In genomic region chr2:156099382-156099781, GRCh38 we compare ENCODE assay signal across 20 cellular contexts.
"Had no signal": no experiment of that assay in that cellular context is flagged by ENCODE, and none has a peak within 500 bp of the region (broad histone marks: within the 10 kb centered on the region; RNA-seq: fewer than 3 reads in every experiment).

No MANE protein-coding gene starts in this region.

- DNase-seq: activated CD4-positive, alpha-beta T cell treated with anti-CD3 and anti-CD28 coated beads, Interleukin-2, amount 10 ng/mL, durations not matched to agents 7 days and 5 days; activated CD8-positive, alpha-beta T cell treated with anti-CD3 and anti-CD28 coated beads, Interleukin-2, amount 10 ng/mL, durations not matched to agents 7 days and 5 days; activated gamma-delta T cell; anterior cingulate cortex; body of pancreas; effector CD4-positive, alpha-beta T cell; foreskin fibroblast; heart right ventricle; kidney; lower lobe of right lung; naive thymus-derived CD8-positive, alpha-beta T cell; sigmoid colon; stimulated activated CD4-positive, alpha-beta T cell treated with anti-CD3 and anti-CD28 coated beads, Interleukin-15, amount 100 ng/mL, for 24 hours; stomach; trophoblast cell had no signal

- H3K4me1 ChIP-seq: body of pancreas, heart right ventricle, lower lobe of right lung, sigmoid colon, stomach, vagina had no signal

- H3K36me3 ChIP-seq: cardiac muscle cell, heart right ventricle, lower lobe of right lung, neural progenitor cell, sigmoid colon, stomach, vagina had no signal

- H3K27ac ChIP-seq: body of pancreas, cardiac muscle cell, heart right ventricle, lower lobe of right lung, sigmoid colon, stomach, vagina, VCaP had no signal

- H3K9me3 ChIP-seq: body of pancreas, lower lobe of right lung, sigmoid colon, stomach, vagina had no signal

- H3K4me3 ChIP-seq: body of pancreas, cardiac muscle cell, heart right ventricle, lower lobe of right lung, neural progenitor cell, sigmoid colon, smooth muscle cell, stomach, vagina had no signal

- H3K27me3 ChIP-seq: body of pancreas, cardiac muscle cell, heart right ventricle, neural progenitor cell, sigmoid colon, stomach, vagina had no signal
